Comparison of ENCODE assay signal across 12 cellular contexts in the genomic region with DNA sequence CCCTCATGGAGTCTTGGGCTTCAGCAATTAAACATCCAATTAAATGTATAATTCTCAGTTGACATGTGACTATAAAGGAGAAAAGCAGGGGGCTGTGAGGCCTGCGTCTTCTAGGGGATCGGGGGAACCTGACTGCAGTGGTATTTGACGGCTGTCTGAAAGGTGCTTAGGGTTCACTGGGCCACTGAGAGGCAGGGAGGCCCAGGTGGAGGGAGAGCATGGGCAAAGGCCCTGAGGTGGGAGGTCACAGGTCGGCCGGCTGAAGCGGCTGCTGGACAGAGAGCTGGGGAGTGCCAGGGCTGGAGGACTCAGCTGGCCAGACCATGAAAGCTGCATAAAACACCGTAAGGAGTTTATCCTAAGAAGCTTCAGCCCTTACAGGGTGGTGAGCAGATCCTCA. TPM values are rescaled to one million over a fixed set of nuclear protein-coding genes. Genes with fewer than 3 reads are reported as not detected.
DNase-seq lines count a peak whose midpoint lies in the region; ATAC-seq, FAIRE-seq and TF ChIP-seq lines count a peak whose summit lies in the region.
"Had no signal": no experiment of that assay in that cellular context is flagged by ENCODE, and none has a peak within 500 bp of the region (broad histone marks: within the 10 kb centered on the region; RNA-seq: fewer than 3 reads in every experiment).

No MANE protein-coding gene starts in this region.

- peaks cover 50% of the 10 kb centered on the region for H3K79me2 ChIP-seq in mammary epithelial cell (ENCODE audit: insufficient read depth, low read length)
- peaks cover 40% of the 10 kb centered on the region for H3K79me2 ChIP-seq in endothelial cell of umbilical vein (ENCODE audit: control insufficient read depth, insufficient read depth, low read length)

- H3K9ac ChIP-seq in mammary epithelial cell (ENCODE audit: insufficient read depth, low read length) (no peak overlapping the region), endothelial cell of umbilical vein (replicated peaks; ENCODE audit: extremely low read depth, insufficient read depth, low read length) (peak overlapping the region; percentile 82)

- H4K20me1 ChIP-seq in mammary epithelial cell (ENCODE audit: insufficient read depth, low read length) (no peaks in the 10 kb centered on the region), endothelial cell of umbilical vein (replicated peaks; ENCODE audit: control insufficient read depth, extremely low read depth, insufficient read depth, low read length) (no peaks in the 10 kb centered on the region)

- BruUV-seq in MCF 10A (replicated peaks; lab: Mats Ljungman, UMichigan) = no TSS peak
- no TSS peak for BruUV-seq in mammary epithelial cell (replicated peaks; lab: Mats Ljungman, UMichigan)
- no TSS peak for BruUV-seq in endothelial cell of umbilical vein (replicated peaks; lab: Mats Ljungman, UMichigan)

- intact Hi-C loops in MCF 10A (cut with micrococcal nuclease) = no loop called here
- intact Hi-C loops in mammary epithelial cell (cut with micrococcal nuclease) = no loop called here
- intact Hi-C loops in endothelial cell of umbilical vein (cut with micrococcal nuclease) = loop anchor here (1.0 to 2.0 kb wide), 3 partner anchors 12 to 63 kb away; no protein-coding TSS in a partner anchor
- intact Hi-C loops in upper lobe of right lung (cut with DNase I) = no loop called here
- intact Hi-C loops in CD14-positive monocyte (cut with micrococcal nuclease) = no loop called here

- ATAC-seq in natural killer cell treated with Interleukin-12 subunit alpha and Interleukin-12 subunit beta and Interleukin-15 and Interleukin-18, amount 100 ng/mL, for 72 hours = no peak
- no peak for ATAC-seq in upper lobe of right lung

- in situ Hi-C loops in mammary epithelial cell (cut with MboI; ENCODE audit: low sequenced_read_pairs in 2 of 2) = no loop called here

- POLR2A ChIA-PET in MCF 10A (lab: Yijun Ruan, JAX) = interaction anchor here (4.2 to 19.9 kb wide), 3 partner anchors 41 to 86 kb away, joined by 35 to 431 read pairs (median 60); a partner anchor contains a TSS
- POLR2A ChIA-PET in endothelial cell of umbilical vein (lab: Charles Lee) = interaction anchor here (4.0 kb wide), 1 partner anchor 88 kb away, joined by 60 read pairs; a partner anchor contains a TSS

- H3K36me3 Mint-ChIP-seq in MCF 10A (ENCODE audit: insufficient read depth, unreplicated experiment) (peaks cover 61% of the 10 kb centered on the region), CD14-positive monocyte (peaks cover 35 to 49% of the 10 kb centered on the region in 2 donors)
- H3K36me3 Mint-ChIP-seq in natural killer cell treated with Interleukin-12 subunit alpha and Interleukin-12 subunit beta and Interleukin-15 and Interleukin-18, amount 100 ng/mL, for 72 hours = no peaks in the 10 kb centered on the region

- WGBS in mammary epithelial cell (ENCODE audit: low coverage, missing lambda C conversion rate) = 93% methylated on average over 7 of the region's 7 CpGs

- H3K27ac ChIP-seq in mammary epithelial cell (ENCODE audit: insufficient read depth, low read depth, low read length) = no peak overlapping the region
- H3K27ac ChIP-seq in endothelial cell of umbilical vein (ENCODE audit: insufficient read depth, low read depth, low read length) = peak overlapping the region; percentile 90
- peak overlapping the region; percentile 90 for H3K27ac ChIP-seq in upper lobe of right lung

- H3K4me3 Mint-ChIP-seq in MCF 10A (ENCODE audit: unreplicated experiment) (no peak overlapping the region), CD14-positive monocyte (no peak overlapping the region)
- no peak overlapping the region for H3K4me3 Mint-ChIP-seq in natural killer cell treated with Interleukin-12 subunit alpha and Interleukin-12 subunit beta and Interleukin-15 and Interleukin-18, amount 100 ng/mL, for 72 hours
- H3K4me3 Mint-ChIP-seq: activated B cell treated with CpG ODN at 0.5 μM for 24 hours; activated T-cell treated with anti-CD3 and anti-CD28 coated beads, Interleukin-2, amount 50 U/mL, for 24 hours had no signal

- H3K36me3 ChIP-seq in mammary epithelial cell (ENCODE audit: insufficient read depth, low read length) (no peaks in the 10 kb centered on the region), endothelial cell of umbilical vein (ENCODE audit: control insufficient read depth in 2 of 2, extremely low read depth in 1 of 2, insufficient read depth in 2 of 2, low read length in 2 of 2) (no peaks in the 10 kb centered on the region), upper lobe of right lung (no peaks in the 10 kb centered on the region)

- no peak overlapping the region for H3K4me3 ChIP-seq in mammary epithelial cell (replicated peaks in 1 of 3; ENCODE audit: insufficient read depth in 1 of 3, low read depth in 2 of 3, low read length in 3 of 3)
- H3K4me3 ChIP-seq in endothelial cell of umbilical vein (replicated peaks in 1 of 3; ENCODE audit: insufficient read depth in 1 of 3, low read depth in 1 of 3, low read length in 3 of 3) = no peak overlapping the region
- H3K4me3 ChIP-seq in upper lobe of right lung = no peak overlapping the region

- H3K27me3 ChIP-seq in mammary epithelial cell (ENCODE audit: insufficient read depth, low read length) (no peaks in the 10 kb centered on the region), endothelial cell of umbilical vein (ENCODE audit: control insufficient read depth in 2 of 2, insufficient read depth in 2 of 2, low read length in 2 of 2) (no peaks in the 10 kb centered on the region), upper lobe of right lung (no peaks in the 10 kb centered on the region)

- no peak for FAIRE-seq in endothelial cell of umbilical vein (lab: Jason Lieb, UNC)

- H3K4me2 ChIP-seq in mammary epithelial cell (ENCODE audit: insufficient read depth, low read depth, low read length) = no peak overlapping the region
- no peak overlapping the region for H3K4me2 ChIP-seq in endothelial cell of umbilical vein (ENCODE audit: insufficient read depth, low read length)

- DNase-seq in MCF 10A (ENCODE audit: unreplicated experiment) (no peak), mammary epithelial cell (no peak), endothelial cell of umbilical vein (ENCODE audit: low read depth, low spot score) (no peak), upper lobe of right lung (no peak), T1000 (lab: John Stamatoyannopoulos, UW) (no peak), CD14-positive monocyte (ENCODE audit: low spot score) (no peak), NCI-H345 (lab: John Stamatoyannopoulos, UW) (no peak)
- DNase-seq in natural killer cell treated with Interleukin-12 subunit alpha and Interleukin-12 subunit beta and Interleukin-15 and Interleukin-18, amount 100 ng/mL, for 72 hours (ENCODE audit: low spot score) = peak; percentile 53
- DNase-seq: activated B cell treated with CpG ODN at 0.5 μM for 24 hours; activated T-cell treated with anti-CD3 and anti-CD28 coated beads, Interleukin-2, amount 50 U/mL, for 24 hours; SHP77 treated with DMSO at 0.1 percent for 48 hours; stimulated activated naive CD4-positive, alpha-beta T cell had no signal

- H3K27me3 Mint-ChIP-seq in MCF 10A (ENCODE audit: insufficient read depth, unreplicated experiment) = no peaks in the 10 kb centered on the region
- H3K27me3 Mint-ChIP-seq in natural killer cell treated with Interleukin-12 subunit alpha and Interleukin-12 subunit beta and Interleukin-15 and Interleukin-18, amount 100 ng/mL, for 72 hours = no peaks in the 10 kb centered on the region
- no peaks in the 10 kb centered on the region for H3K27me3 Mint-ChIP-seq in CD14-positive monocyte (ENCODE audit: low read depth in 3 of 3)
- H3K27me3 Mint-ChIP-seq: activated B cell treated with CpG ODN at 0.5 μM for 24 hours; activated T-cell treated with anti-CD3 and anti-CD28 coated beads, Interleukin-2, amount 50 U/mL, for 24 hours had no signal

- H3K9me3 Mint-ChIP-seq in MCF 10A (ENCODE audit: unreplicated experiment) = no peaks in the 10 kb centered on the region
- no peaks in the 10 kb centered on the region for H3K9me3 Mint-ChIP-seq in natural killer cell treated with Interleukin-12 subunit alpha and Interleukin-12 subunit beta and Interleukin-15 and Interleukin-18, amount 100 ng/mL, for 72 hours
- no peaks in the 10 kb centered on the region for H3K9me3 Mint-ChIP-seq in CD14-positive monocyte
- H3K9me3 Mint-ChIP-seq: activated B cell treated with CpG ODN at 0.5 μM for 24 hours; activated T-cell treated with anti-CD3 and anti-CD28 coated beads, Interleukin-2, amount 50 U/mL, for 24 hours had no signal

- CTCF ChIA-PET in MCF 10A (lab: Yijun Ruan, JAX) = interaction anchor here (0.7 to 1.7 kb wide), 2 partner anchors 75 to 92 kb away, joined by 3 to 4 read pairs; no protein-coding TSS in a partner anchor
- CTCF ChIA-PET in mammary epithelial cell (lab: Charles Lee; ENCODE audit: low non-redundant PET) = no interaction called here
- CTCF ChIA-PET in endothelial cell of umbilical vein (lab: Charles Lee) = interaction anchor here (1.0 to 4.5 kb wide), 6 partner anchors 12 to 143 kb away, joined by 3 to 34 read pairs (median 6); no protein-coding TSS in a partner anchor

- no peak for TF ChIP-seq CTCF in MCF 10A (IDR thresholded peaks at IDR 0.05; ENCODE audit: unreplicated experiment)
- TF ChIP-seq CTCF in mammary epithelial cell (conservative IDR thresholded peaks at IDR 0.05 in 1 of 2, IDR thresholded peaks at IDR 0.05 in 1 of 2; ENCODE audit: extremely low read depth in 1 of 2, insufficient read depth in 1 of 2, low read depth in 1 of 2, low read length in 2 of 2) = no peak
- no peak for TF ChIP-seq CTCF in endothelial cell of umbilical vein (IDR thresholded peaks at IDR 0.05; ENCODE audit: extremely low read depth in 1 of 2, insufficient read depth in 1 of 2, low read depth in 1 of 2, low read length in 2 of 2)
- TF ChIP-seq CTCF in upper lobe of right lung (IDR thresholded peaks at IDR 0.05) = no peak
- no peak for TF ChIP-seq CTCF in CD14-positive monocyte (IDR thresholded peaks at IDR 0.05)

- dilution Hi-C loops in mammary epithelial cell (cut with HindIII; ENCODE audit: low sequenced_read_pairs) = loop anchor here (5.0 kb wide), 1 partner anchor 39 kb away; no protein-coding TSS in a partner anchor
- dilution Hi-C loops in endothelial cell of umbilical vein (cut with MboI; ENCODE audit: extremely low pct_ligation_motif_present, low sequenced_read_pairs) = no loop called here

- H3K9me3 ChIP-seq in mammary epithelial cell (replicated peaks; ENCODE audit: insufficient read depth, low read length) (no peaks in the 10 kb centered on the region), endothelial cell of umbilical vein (replicated peaks; ENCODE audit: control insufficient read depth, insufficient read depth, low read length) (no peaks in the 10 kb centered on the region), upper lobe of right lung (no peaks in the 10 kb centered on the region)

- H3K27ac Mint-ChIP-seq in MCF 10A (ENCODE audit: low read depth, unreplicated experiment) (peak overlapping the region; percentile 75), CD14-positive monocyte (peak overlapping the region in 3 of 7 donors; percentile 10 to 66 (median 48))
- peak overlapping the region in 1 of 2 donors; percentile 30 for H3K27ac Mint-ChIP-seq in natural killer cell treated with Interleukin-12 subunit alpha and Interleukin-12 subunit beta and Interleukin-15 and Interleukin-18, amount 100 ng/mL, for 72 hours
- H3K27ac Mint-ChIP-seq: activated B cell treated with CpG ODN at 0.5 μM for 24 hours; activated T-cell treated with anti-CD3 and anti-CD28 coated beads, Interleukin-2, amount 50 U/mL, for 24 hours had no signal

- H3K9me1 ChIP-seq in endothelial cell of umbilical vein (replicated peaks; ENCODE audit: control insufficient read depth, extremely low read depth, insufficient read depth, low read length) = no peaks in the 10 kb centered on the region

- H3K4me1 Mint-ChIP-seq in MCF 10A (ENCODE audit: insufficient read depth, unreplicated experiment) (peaks cover 81% of the 10 kb centered on the region), CD14-positive monocyte (peaks cover 12% of the 10 kb centered on the region)
- H3K4me1 Mint-ChIP-seq in natural killer cell treated with Interleukin-12 subunit alpha and Interleukin-12 subunit beta and Interleukin-15 and Interleukin-18, amount 100 ng/mL, for 72 hours (ENCODE audit: low read depth in 2 of 2) = peaks cover 44 to 59% of the 10 kb centered on the region in 2 donors

- H2AFZ ChIP-seq in mammary epithelial cell (ENCODE audit: low read depth, low read length) = no peak overlapping the region
- no peak overlapping the region for H2AFZ ChIP-seq in endothelial cell of umbilical vein (ENCODE audit: low read depth, low read length)

- H3K4me1 ChIP-seq in mammary epithelial cell (ENCODE audit: insufficient read depth, low read length) (peaks cover 47% of the 10 kb centered on the region), endothelial cell of umbilical vein (ENCODE audit: control insufficient read depth, extremely low read depth, insufficient read depth, low read length) (peaks cover 68% of the 10 kb centered on the region), upper lobe of right lung (peaks cover 81% of the 10 kb centered on the region)

- no peak for TF ChIP-seq POLR2A in endothelial cell of umbilical vein (IDR thresholded peaks at IDR 0.05; ENCODE audit: low read depth, low read length)

RNA-seq across cellular contexts. Expression of a gene that starts 23.9 kb away (rescaled TPM):
- total RNA-seq in MCF 10A (2022) (257 and 292 TPM in 2 replicates), mammary epithelial cell (10 to 100 TPM; 58.8 to 98.6 TPM), endothelial cell of umbilical vein (105 and 118 TPM in 2 replicates), upper lobe of right lung (186 TPM)
- polyA plus RNA-seq in mammary epithelial cell (111 TPM), endothelial cell of umbilical vein (109 and 115 TPM in 2 replicates), CD14-positive monocyte (10 to 100 TPM; 28.3 to 34.1 TPM)
- polyA minus RNA-seq in mammary epithelial cell (158 TPM), endothelial cell of umbilical vein (189 and 212 TPM in 2 replicates)
- 84.9 and 98.4 TPM in 2 replicates for polyA plus RNA-seq in endothelial cell of umbilical vein (2011; cell fraction: cytosol; rRNA removed)
- 63.2 and 75.9 TPM in 2 replicates for polyA plus RNA-seq in endothelial cell of umbilical vein (2011; cell fraction: nucleus; rRNA removed)
- 101 and 105 TPM in 2 replicates for polyA plus RNA-seq in endothelial cell of umbilical vein (2012)
- polyA minus RNA-seq in endothelial cell of umbilical vein (2011; cell fraction: cytosol; rRNA and poly(A)+ RNA removed) = 41.4 TPM
- polyA minus RNA-seq in endothelial cell of umbilical vein (2011; cell fraction: nucleus; rRNA and poly(A)+ RNA removed) = 62.9 and 76.6 TPM in 2 replicates
- 10 to 100 TPM; 50.8 to 51.4 TPM for total RNA-seq in natural killer cell treated with Interleukin-12 subunit alpha and Interleukin-12 subunit beta and Interleukin-15 and Interleukin-18, amount 100 ng/mL, for 72 hours
